Comparison of ENCODE assay signal across 9 cellular contexts in the genomic region with DNA sequence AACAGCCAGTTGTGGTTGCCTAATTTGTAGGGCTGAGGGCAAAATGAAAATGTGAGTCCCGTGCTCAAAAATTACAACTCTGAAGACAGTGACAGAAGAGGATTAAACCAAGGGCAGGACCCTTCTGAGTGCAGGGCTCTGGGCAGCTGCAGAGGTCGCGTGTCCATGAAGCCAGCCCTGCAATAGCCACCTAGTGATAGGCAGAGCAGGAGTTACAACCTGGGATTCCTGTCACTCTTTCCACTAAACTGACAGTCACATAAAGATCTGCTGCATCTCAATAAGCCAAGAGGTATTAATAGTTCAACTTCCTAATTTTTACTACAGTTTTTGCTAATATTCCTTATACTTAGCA.
A peak's percentile ranks its signal among the peaks of the same experiment; 100 is the strongest.
DNase-seq lines count a peak whose midpoint lies in the region; ATAC-seq, FAIRE-seq and TF ChIP-seq lines count a peak whose summit lies in the region.
"Had no signal": no experiment of that assay in that cellular context is flagged by ENCODE, and none has a peak within 500 bp of the region (broad histone marks: within the 10 kb centered on the region; RNA-seq: fewer than 3 reads in every experiment).

No MANE protein-coding gene starts in this region.

- no peaks in the 10 kb centered on the region for H3K79me2 ChIP-seq in OCI-LY3 (ENCODE audit: low read length)
- H3K79me2 ChIP-seq: hepatocyte had no signal

- H3K36me3 ChIP-seq in OCI-LY3 (replicated peaks; ENCODE audit: low read depth, low read length) (no peaks in the 10 kb centered on the region), kidney (ENCODE audit: control insufficient read depth in 1 of 2, insufficient read depth in 2 of 2, low read length in 2 of 2) (no peaks in the 10 kb centered on the region)

- H3K27me3 ChIP-seq in OCI-LY3 (ENCODE audit: low read depth, low read length) = no peaks in the 10 kb centered on the region
- H3K27me3 ChIP-seq: hepatocyte had no signal

- H3K4me3 Mint-ChIP-seq in CD14-positive monocyte = peak overlapping the region; percentile 78 to 92

- DNase-seq in CD14-positive monocyte (ENCODE audit: low spot score) (no peak), kidney (no peak), H4 (ENCODE audit: low spot score) (no peak), HTR-8/SVneo (ENCODE audit: insufficient read length, low spot score) (no peak), NCI-H2171 treated with DMSO at 0.1 percent for 48 hours (lab: John Stamatoyannopoulos, UW) (no peak), NCI-H187 treated with DMSO at 0.1 percent for 48 hours (lab: John Stamatoyannopoulos, UW) (no peak)

- peaks cover 0 to 2% (median 0%) of the 10 kb centered on the region in 3 donors for H3K27me3 Mint-ChIP-seq in CD14-positive monocyte (ENCODE audit: low read depth in 3 of 3)

- H3K27ac ChIP-seq in OCI-LY3 (ENCODE audit: low read length) (peak overlapping the region; percentile 15), kidney (ENCODE audit: low read depth in 2 of 2, low read length in 2 of 2) (no peak overlapping the region)
- H3K27ac ChIP-seq: hepatocyte had no signal

- H3K4me2 ChIP-seq in OCI-LY3 (ENCODE audit: low read length) = peak overlapping the region; percentile 84

- H3K4me3 ChIP-seq in OCI-LY3 (ENCODE audit: low read length) (peak overlapping the region; percentile 64), kidney (ENCODE audit: low read length in 2 of 2) (peak overlapping the region; percentile 5 to 46)
- H3K4me3 ChIP-seq: hepatocyte had no signal

- peak overlapping the region in 4 of 7 donors; percentile 44 to 69 (median 62) for H3K27ac Mint-ChIP-seq in CD14-positive monocyte

- intact Hi-C loops in CD14-positive monocyte (cut with micrococcal nuclease) (loop anchor here in 1 of 2 donors (5.0 kb wide), 1 partner anchor 96 kb away; a partner anchor contains a TSS), kidney (cut with DNase I) (loop anchor here (10.0 kb wide), 1 partner anchor 93 kb away; a partner anchor contains a TSS)

- H3K4me1 ChIP-seq in OCI-LY3 (ENCODE audit: low read length) (peaks cover 36% of the 10 kb centered on the region), kidney (ENCODE audit: control insufficient read depth in 1 of 2, insufficient read depth in 1 of 2, low read depth in 1 of 2, low read length in 2 of 2) (peaks cover 0 to 4% of the 10 kb centered on the region in 2 donors)

- FAIRE-seq in kidney (lab: Jason Lieb, UNC) (no peak), HTR-8/SVneo (lab: Jason Lieb, UNC) (no peak)

- H3K9me3 ChIP-seq in OCI-LY3 (ENCODE audit: insufficient read depth, low read length) (no peaks in the 10 kb centered on the region), kidney (ENCODE audit: control insufficient read depth in 1 of 2, low read length in 2 of 2) (no peaks in the 10 kb centered on the region)

- peak; percentile 15 for ATAC-seq in GM21717 (IDR thresholded peaks at IDR 0.05; ENCODE audit: unreplicated experiment)

- no peaks in the 10 kb centered on the region for H4K20me1 ChIP-seq in OCI-LY3 (ENCODE audit: insufficient read depth, low read length)

- H3K4me1 Mint-ChIP-seq in CD14-positive monocyte = peaks cover 8% of the 10 kb centered on the region

- H3K9me3 Mint-ChIP-seq in CD14-positive monocyte = no peaks in the 10 kb centered on the region

- peak overlapping the region; percentile 34 for H3K9ac ChIP-seq in OCI-LY3 (ENCODE audit: low read length)
- H3K9ac ChIP-seq in kidney (ENCODE audit: low read length in 2 of 2) = no peak overlapping the region

- H2AFZ ChIP-seq in OCI-LY3 (ENCODE audit: low read depth, low read length) = peak overlapping the region; percentile 48; the same call in 1 of the 2 replicates
- H2AFZ ChIP-seq: hepatocyte had no signal

- TF ChIP-seq CTCF in CD14-positive monocyte (IDR thresholded peaks at IDR 0.05) (no peak), OCI-LY3 (IDR thresholded peaks at IDR 0.05; ENCODE audit: low read depth, low read length) (no peak), kidney (IDR thresholded peaks at IDR 0.05; ENCODE audit: borderline replicate concordance, extremely low read depth, insufficient read depth) (no peak)

- peaks cover 1 to 7% of the 10 kb centered on the region in 2 donors for H3K36me3 Mint-ChIP-seq in CD14-positive monocyte
